8 cellular contexts compared by ENCODE assay signal in the genomic region with DNA sequence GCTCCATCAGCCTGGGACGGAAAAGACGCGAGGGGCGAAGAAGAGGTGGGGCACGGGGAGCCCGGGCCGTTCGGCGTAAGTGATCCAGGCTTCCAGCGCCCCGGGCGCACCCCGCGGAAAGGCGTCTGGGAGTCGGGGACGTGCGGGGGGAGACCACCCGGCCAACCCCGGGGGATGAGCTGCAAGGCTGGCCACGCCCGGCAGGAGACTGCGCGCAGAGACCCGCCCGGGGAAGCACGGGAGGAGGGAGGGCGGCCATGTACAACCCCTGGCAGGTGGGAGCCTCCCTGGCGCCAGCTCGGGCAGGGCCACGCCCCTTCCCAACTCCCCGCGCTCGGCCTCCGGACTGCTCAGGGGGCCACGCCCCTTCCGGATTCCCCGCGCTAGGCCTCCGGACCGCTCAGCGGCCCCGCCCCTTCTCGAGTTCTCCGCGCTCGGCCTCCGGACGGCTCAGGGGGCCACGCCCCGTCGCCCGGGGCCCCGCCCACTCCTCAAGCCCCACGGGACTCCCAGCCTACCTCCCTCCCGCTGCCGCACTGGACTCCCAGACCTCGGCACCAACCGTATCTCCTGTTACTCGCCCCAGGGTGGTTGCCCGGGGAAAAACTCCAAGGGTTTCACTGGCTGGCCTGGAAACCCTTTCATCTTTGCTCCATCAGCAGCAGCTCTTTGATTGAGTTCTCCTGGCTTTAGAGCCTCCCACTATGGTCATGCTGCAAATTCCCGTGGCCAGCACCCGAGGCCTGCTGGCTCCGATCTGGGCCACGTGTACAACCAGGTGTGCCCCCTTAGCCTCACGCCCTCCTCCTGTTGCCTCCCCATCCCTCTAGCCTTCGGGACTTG.
DNase-seq lines count a peak whose midpoint lies in the region; ATAC-seq and TF ChIP-seq lines count a peak whose summit lies in the region.

No MANE protein-coding gene starts in this region.

- WGBS in liver, result 10% methylated on average over 67 of the region's 67 CpGs

- peak; percentile 23 to 33 for TF ChIP-seq RAD21 in liver (IDR thresholded peaks at IDR 0.05)

- peak; percentile 60 for DNase-seq in AG09309 (ENCODE audit: low read depth)
- peak; percentile 90 for DNase-seq in NCI-H460 (ENCODE audit: extremely low read depth, low read depth)
- DNase-seq in activated CD4-positive, alpha-beta T cell treated with anti-CD3 and anti-CD28 coated beads, Interleukin-2, amount 50 U/mL, for 48 hours, result peak; percentile 91 to 94
- DNase-seq in dermis microvascular lymphatic vessel endothelial cell (ENCODE audit: low read depth in 2 of 2), result peak; percentile 68 to 88
- peak; percentile 82 to 87 for DNase-seq in stimulated activated CD4-positive, alpha-beta T cell treated with anti-CD3 and anti-CD28 coated beads, Interleukin-2, amount 100 ng/mL, for 48 hours

- no peaks in the 10 kb centered on the region for H3K27me3 ChIP-seq in liver (ENCODE audit: control insufficient read depth in 4 of 4, insufficient read depth in 4 of 4, low read length in 3 of 4)

- H3K9ac ChIP-seq in liver (ENCODE audit: low read depth in 1 of 2, low read length in 2 of 2), result no peak overlapping the region

- TF ChIP-seq CTCF in AG09309 (IDR thresholded peaks at IDR 0.05; ENCODE audit: control insufficient read depth, insufficient read depth, low read depth, low read length, missing control alignments) (no peak), liver (IDR thresholded peaks at IDR 0.05; ENCODE audit: low read depth, low read length, missing input control) (no peak)

- peak; percentile 98 for ATAC-seq in GM19043 (IDR thresholded peaks at IDR 0.05; ENCODE audit: low read depth, unreplicated experiment)
- peak; percentile 97 for ATAC-seq in HG03342 (IDR thresholded peaks at IDR 0.05; ENCODE audit: unreplicated experiment)

- peaks cover 5 to 12% (median 6%) of the 10 kb centered on the region in 4 donors for H3K4me1 ChIP-seq in liver (ENCODE audit: control insufficient read depth in 4 of 4, insufficient read depth in 4 of 4, low read length in 3 of 4)

- H3K9me3 ChIP-seq in liver (ENCODE audit: control insufficient read depth in 4 of 4, low read length in 3 of 4), result no peaks in the 10 kb centered on the region

- peak overlapping the region; percentile 73 to 82 for H3K27ac ChIP-seq in liver (ENCODE audit: low read depth in 1 of 2, low read length in 2 of 2)

- H3K4me3 ChIP-seq in AG09309 (ENCODE audit: control insufficient read depth, low read depth, low read length) (peak overlapping the region; percentile 68), liver (ENCODE audit: low read depth in 1 of 3, low read length in 3 of 3) (peak overlapping the region in 2 of 3 donors; percentile 55 to 68)

- H3K36me3 ChIP-seq in liver (ENCODE audit: control insufficient read depth in 4 of 4, insufficient read depth in 3 of 4, low read depth in 1 of 4, low read length in 3 of 4), result no peaks in the 10 kb centered on the region

TF ChIP-seq in liver, 16 proteins besides CTCF, POLR2A, EP300 and RAD21:
- no peak for TF ChIP-seq YY1 (IDR thresholded peaks at IDR 0.05)
- peak; percentile 41 for TF ChIP-seq SP1 (IDR thresholded peaks at IDR 0.05)
- no peak for TF ChIP-seq HNF4G (IDR thresholded peaks at IDR 0.05)
- TF ChIP-seq GABPA (IDR thresholded peaks at IDR 0.05 in 1 of 2, conservative IDR thresholded peaks at IDR 0.05 in 1 of 2), result peak in 1 of 2 donors; percentile 19
- no peak for TF ChIP-seq FOXA2 (IDR thresholded peaks at IDR 0.05)
TF ChIP-seq in liver: peak in this region for 2.

Comparison
In these comparisons a context has a peak if more than half of its experiments do, and no peak if none do; other contexts are left out.
1. Peak in every context shown above with its lines: DNase-seq, ATAC-seq, H3K4me3 ChIP-seq and H3K27ac ChIP-seq.